Comparison of ENCODE assay signal across 7 cellular contexts in the genomic region with DNA sequence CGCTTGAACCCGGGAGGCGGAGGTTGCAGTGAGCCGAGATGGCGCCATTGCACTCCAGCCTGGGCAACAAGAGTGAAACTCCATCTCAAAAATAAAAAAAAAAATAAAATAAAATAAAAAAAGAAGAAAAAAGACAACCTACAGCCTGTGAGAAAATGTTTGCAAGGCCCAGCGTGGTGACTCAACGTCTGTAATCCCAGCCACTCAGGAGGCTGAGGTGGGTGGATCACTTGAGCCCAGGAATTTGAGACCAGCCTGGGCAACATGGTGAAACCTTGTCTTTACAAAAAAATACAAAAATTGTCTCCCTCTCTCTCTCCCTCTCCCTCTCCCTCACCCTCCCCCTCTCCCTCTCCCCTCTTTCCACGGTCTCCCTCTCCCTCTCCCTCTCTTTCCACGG. TPM values are rescaled to one million over a fixed set of nuclear protein-coding genes. Genes with fewer than 3 reads are reported as not detected.
A peak's percentile ranks its signal among the peaks of the same experiment; 100 is the strongest.
DNase-seq lines count a peak whose midpoint lies in the region; TF ChIP-seq lines count a peak whose summit lies in the region.
"Not testable (repeated sequence)": the region's sequence is repeated elsewhere in the genome, so short reads cannot be mapped to it uniquely, and the experiment has no call there.

No MANE protein-coding gene starts in this region.

- not testable (repeated sequence) for H3K9me3 Mint-ChIP-seq in HFFc6; chondrocyte (ENCODE audit: low read depth)

- not testable (repeated sequence) for H2AK5ac ChIP-seq in mesenchymal stem cell (ENCODE audit: low read length, severe bottlenecking)

- H3K4me3 Mint-ChIP-seq in HFFc6; chondrocyte (ENCODE audit: unreplicated experiment): not testable (repeated sequence)

- H2BK5ac ChIP-seq in mesenchymal stem cell (ENCODE audit: low read depth, low read length, poor library complexity, severe bottlenecking) = not testable (repeated sequence)

- H3K4me1 Mint-ChIP-seq in HFFc6 (ENCODE audit: low read depth); chondrocyte (ENCODE audit: low read depth): not testable (repeated sequence)

- not testable (repeated sequence) for H3K36me3 Mint-ChIP-seq in HFFc6 (ENCODE audit: low read depth); chondrocyte (ENCODE audit: low read depth)

- H2AFZ ChIP-seq in mesenchymal stem cell (ENCODE audit: low read depth, low read length) = not testable (repeated sequence)

- not testable (repeated sequence) for H2BK12ac ChIP-seq in mesenchymal stem cell (ENCODE audit: low read length in 2 of 2)

- not testable (repeated sequence) for H3K18ac ChIP-seq in mesenchymal stem cell (ENCODE audit: low read depth in 1 of 2, low read length in 2 of 2)

- not testable (repeated sequence) for H2BK120ac ChIP-seq in mesenchymal stem cell (ENCODE audit: low read depth, low read length)

- not testable (repeated sequence) for H3K27ac ChIP-seq in mesenchymal stem cell (ENCODE audit: low read length, poor library complexity, severe bottlenecking)

- not testable (repeated sequence) for H3K36me3 ChIP-seq in MG63; mesenchymal stem cell (ENCODE audit: control insufficient read depth in 1 of 2, insufficient read depth in 2 of 2, low read depth in 1 of 2, low read length in 2 of 2)

- not testable (repeated sequence) for H3K23ac ChIP-seq in mesenchymal stem cell (ENCODE audit: low read length in 2 of 2)

- H3K27ac Mint-ChIP-seq in HFFc6 = not testable (repeated sequence)
- H3K27ac Mint-ChIP-seq in chondrocyte (ENCODE audit: unreplicated experiment) = peak overlapping the region; percentile 41

- not testable (repeated sequence) for H3K9me3 ChIP-seq in MG63; mesenchymal stem cell (ENCODE audit: control insufficient read depth, low read length)

- peak; percentile 26 for DNase-seq in EH (ENCODE audit: low read depth)
- DNase-seq in HFFc6 = peak; percentile 25
- peak; percentile 68 for DNase-seq in MG63
- peak; percentile 5 for DNase-seq in astrocyte of the hippocampus (ENCODE audit: low read depth, low spot score)
- not testable (repeated sequence) for DNase-seq in chondrocyte (ENCODE audit: low spot score)
- peak; percentile 20 for DNase-seq in fibroblast of villous mesenchyme (ENCODE audit: low read depth)
- DNase-seq in mesenchymal stem cell = peak; percentile 9

- H3K4me2 ChIP-seq in mesenchymal stem cell (ENCODE audit: low read length, poor library complexity, severe bottlenecking) = not testable (repeated sequence)

- TF ChIP-seq CTCF in HFFc6 (IDR thresholded peaks at IDR 0.05); chondrocyte (IDR thresholded peaks at IDR 0.05); fibroblast of villous mesenchyme (IDR thresholded peaks at IDR 0.05; ENCODE audit: insufficient read depth, low read depth, low read length): not testable (repeated sequence)

- not testable (repeated sequence) for H3K27me3 Mint-ChIP-seq in HFFc6 (ENCODE audit: insufficient read depth); chondrocyte (ENCODE audit: low read depth)

- H4K8ac ChIP-seq in mesenchymal stem cell (ENCODE audit: low read length) = not testable (repeated sequence)

- not testable (repeated sequence) for H3K27me3 ChIP-seq in MG63; mesenchymal stem cell (ENCODE audit: control insufficient read depth in 1 of 2, insufficient read depth in 1 of 2, low read length in 2 of 2)

- 90% methylated on average over 4 of the region's 9 CpGs for WGBS in mesenchymal stem cell

- H2BK15ac ChIP-seq in mesenchymal stem cell (ENCODE audit: low read depth, poor library complexity, severe bottlenecking) = not testable (repeated sequence)

- H3K4ac ChIP-seq in mesenchymal stem cell (ENCODE audit: low read depth in 1 of 2, low read length in 2 of 2) = not testable (repeated sequence)

- H3K79me1 ChIP-seq in mesenchymal stem cell (replicated peaks; ENCODE audit: low read length, poor library complexity, severe bottlenecking) = not testable (repeated sequence)

- not testable (repeated sequence) for H3K14ac ChIP-seq in mesenchymal stem cell (ENCODE audit: low read length in 2 of 2)

- not testable (repeated sequence) for H3K4me3 ChIP-seq in MG63; fibroblast of villous mesenchyme (ENCODE audit: low read depth, low read length); mesenchymal stem cell (ENCODE audit: insufficient read depth in 1 of 2, low read depth in 1 of 2, low read length in 2 of 2)

- not testable (repeated sequence) for H3K4me1 ChIP-seq in mesenchymal stem cell (ENCODE audit: control insufficient read depth, insufficient read depth, low read depth, low read length)

- H4K91ac ChIP-seq in mesenchymal stem cell (ENCODE audit: low read length) = not testable (repeated sequence)

- H3K9ac ChIP-seq in mesenchymal stem cell (ENCODE audit: low read length) = not testable (repeated sequence)

RNA-seq across cellular contexts. Expression of a gene that starts 6.5 kb away (rescaled TPM):
- total RNA-seq in HFFc6 (2021; fragmentation: NEBNext Ultra II Directional; extraction: Animal tissue kit (Norgen Biotek cat#: 25700)) = 1 to 10 TPM; 7.2 to 9.8 (median 8.9) TPM
- 19.2 and 25.0 TPM in 2 replicates for total RNA-seq in MG63 (2014; rRNA removed; shearing (Covaris generic); ENCODE audit: low replicate concordance)
- 9.8 to 20.8 TPM (median 20.1 TPM) in 3 replicates for total RNA-seq in chondrocyte
- total RNA-seq in fibroblast of villous mesenchyme = 7.4 and 12.5 TPM in 2 replicates
- polyA plus RNA-seq in mesenchymal stem cell (2013, experiment 1 of 2) = 3.9 TPM
- polyA plus RNA-seq in mesenchymal stem cell (2013, experiment 2 of 2) = 3.7 TPM

RNA-seq across cellular contexts. Expression of a gene that starts 28.1 kb away (rescaled TPM):
- total RNA-seq in HFFc6 (2021; fragmentation: NEBNext Ultra II Directional; extraction: Animal tissue kit (Norgen Biotek cat#: 25700)) = 100 to 1,000 TPM; 132 to 194 (median 161) TPM
- total RNA-seq in MG63 (2014; rRNA removed; shearing (Covaris generic); ENCODE audit: low replicate concordance) = 601 and 1,316 TPM in 2 replicates
- total RNA-seq in chondrocyte (72.7 to 80.6 TPM (median 75.0 TPM) in 3 replicates), fibroblast of villous mesenchyme (72.5 and 75.7 TPM in 2 replicates)
- 147 TPM for polyA plus RNA-seq in mesenchymal stem cell (2013, experiment 1 of 2)
- 153 TPM for polyA plus RNA-seq in mesenchymal stem cell (2013, experiment 2 of 2)
